Comparison of ENCODE assay signal across 38 cellular contexts in genomic region chr10:125419831-125420230, GRCh38.
"Had no signal": no experiment of that assay in that cellular context is flagged by ENCODE, and none has a peak within 500 bp of the region (broad histone marks: within the 10 kb centered on the region; RNA-seq: fewer than 3 reads in every experiment).

No MANE protein-coding gene starts in this region.

- H3K4me3 ChIP-seq: adrenal gland, ascending aorta, body of pancreas, breast epithelium, cardiac muscle cell had no signal

- H3K27me3 Mint-ChIP-seq: activated naive CD4-positive, alpha-beta T cell treated with anti-CD3 and anti-CD28 coated beads, Interleukin-2, amount 10 ng/mL, durations not matched to agents 7 days and 5 days; activated naive CD4-positive, alpha-beta T cell treated with anti-CD3 and anti-CD28 coated beads, Interleukin-2, amount 50 U/mL, for 24 hours; activated naive CD8-positive, alpha-beta T cell; activated naive CD8-positive, alpha-beta T cell treated with anti-CD3 and anti-CD28 coated beads for 36 hours; activated naive CD8-positive, alpha-beta T cell treated with anti-CD3 and anti-CD28 coated beads, Interleukin-2, amount 10 ng/mL, durations not matched to agents 7 days and 5 days; activated naive CD8-positive, alpha-beta T cell treated with anti-CD3 and anti-CD28 coated beads, Interleukin-2, amount 50 U/mL, for 24 hours; activated T-cell treated with anti-CD3 and anti-CD28 coated beads, Interleukin-2, amount 50 U/mL, for 24 hours had no signal

- H3K36me3 ChIP-seq: adrenal gland, ascending aorta, brain microvascular endothelial cell, breast epithelium, cardiac muscle cell had no signal

- H3K36me3 Mint-ChIP-seq: activated naive CD4-positive, alpha-beta T cell treated with anti-CD3 and anti-CD28 coated beads, Interleukin-2, amount 10 ng/mL, durations not matched to agents 7 days and 5 days; activated naive CD4-positive, alpha-beta T cell treated with anti-CD3 and anti-CD28 coated beads, Interleukin-2, amount 50 U/mL, for 24 hours; activated naive CD4-positive, alpha-beta T cell treated with anti-CD3 and anti-CD28 coated beads, Interleukin-2, amount 50 U/mL, for 72 hours; activated naive CD8-positive, alpha-beta T cell; activated naive CD8-positive, alpha-beta T cell treated with anti-CD3 and anti-CD28 coated beads for 36 hours; activated naive CD8-positive, alpha-beta T cell treated with anti-CD3 and anti-CD28 coated beads, Interleukin-2, amount 10 ng/mL, durations not matched to agents 7 days and 5 days; brain had no signal

- H3K4me1 Mint-ChIP-seq: activated naive CD4-positive, alpha-beta T cell treated with anti-CD3 and anti-CD28 coated beads, Interleukin-2, amount 10 ng/mL, durations not matched to agents 7 days and 5 days; activated naive CD4-positive, alpha-beta T cell treated with anti-CD3 and anti-CD28 coated beads, Interleukin-2, amount 50 U/mL, for 24 hours; activated naive CD8-positive, alpha-beta T cell treated with anti-CD3 and anti-CD28 coated beads for 36 hours; activated naive CD8-positive, alpha-beta T cell treated with anti-CD3 and anti-CD28 coated beads, Interleukin-2, amount 10 ng/mL, durations not matched to agents 7 days and 5 days; activated naive CD8-positive, alpha-beta T cell treated with anti-CD3 and anti-CD28 coated beads, Interleukin-2, amount 50 U/mL, for 24 hours; activated T-helper 17 cell treated with anti-CD3 and anti-CD28 coated beads, Interleukin-2, amount 50 U/mL, for 72 hours; central memory CD8-positive, alpha-beta T cell had no signal

- DNase-seq: activated effector memory CD4-positive, alpha-beta T cell treated with anti-CD3 and anti-CD28 coated beads, Interleukin-2, amount 50 U/mL, for 16 hours; activated effector memory CD4-positive, alpha-beta T cell treated with Interleukin-2 at 50 U/mL for 16 hours; activated gamma-delta T cell; activated gamma-delta T cell treated with Interleukin-2 at 50 U/mL for 16 hours; activated naive CD4-positive, alpha-beta T cell; activated naive CD4-positive, alpha-beta T cell treated with anti-CD3 and anti-CD28 coated beads for 36 hours; activated naive CD4-positive, alpha-beta T cell treated with anti-CD3 and anti-CD28 coated beads, Interleukin-2, amount 10 ng/mL, durations not matched to agents 7 days and 5 days; activated naive CD4-positive, alpha-beta T cell treated with anti-CD3 and anti-CD28 coated beads, Interleukin-2, amount 50 U/mL, for 16 hours; activated naive CD4-positive, alpha-beta T cell treated with Interleukin-2 at 50 U/mL for 16 hours; activated naive CD8-positive, alpha-beta T cell treated with anti-CD3 and anti-CD28 coated beads for 36 hours; activated naive CD8-positive, alpha-beta T cell treated with anti-CD3 and anti-CD28 coated beads, Interleukin-2, amount 10 ng/mL, durations not matched to agents 7 days and 5 days; activated naive CD8-positive, alpha-beta T cell treated with anti-CD3 and anti-CD28 coated beads, Interleukin-2, amount 50 U/mL, for 24 hours; activated T-cell treated with anti-CD3 and anti-CD28 coated beads, Interleukin-2, amount 50 U/mL, for 1 hour; activated T-cell treated with anti-CD3 and anti-CD28 coated beads, Interleukin-2, amount 50 U/mL, for 24 hours; activated T-cell treated with anti-CD3 and anti-CD28 coated beads, Interleukin-2, amount 50 U/mL, for 4 hours; activated T-cell treated with anti-CD3 and anti-CD28 coated beads, Interleukin-2, amount 50 U/mL, for 48 hours; activated T-cell treated with anti-CD3 and anti-CD28 coated beads, Interleukin-2, amount 50 U/mL, for 72 hours; adrenal gland; amniotic stem cell; amygdala; anterior cingulate cortex; aorta; body of pancreas; brain microvascular endothelial cell; caudate nucleus; central memory CD4-positive, alpha-beta T cell; cerebellar nuclear complex had no signal

- H3K27ac Mint-ChIP-seq: activated naive CD4-positive, alpha-beta T cell treated with anti-CD3 and anti-CD28 coated beads for 36 hours; activated naive CD4-positive, alpha-beta T cell treated with anti-CD3 and anti-CD28 coated beads, Interleukin-2, amount 10 ng/mL, durations not matched to agents 7 days and 5 days; activated naive CD4-positive, alpha-beta T cell treated with anti-CD3 and anti-CD28 coated beads, Interleukin-2, amount 50 U/mL, for 24 hours; activated naive CD4-positive, alpha-beta T cell treated with anti-CD3 and anti-CD28 coated beads, Interleukin-2, amount 50 U/mL, for 72 hours; activated naive CD8-positive, alpha-beta T cell; activated naive CD8-positive, alpha-beta T cell treated with anti-CD3 and anti-CD28 coated beads for 36 hours; activated naive CD8-positive, alpha-beta T cell treated with anti-CD3 and anti-CD28 coated beads, Interleukin-2, amount 10 ng/mL, durations not matched to agents 7 days and 5 days; activated naive CD8-positive, alpha-beta T cell treated with anti-CD3 and anti-CD28 coated beads, Interleukin-2, amount 50 U/mL, for 24 hours; activated T-cell treated with anti-CD3 and anti-CD28 coated beads, Interleukin-2, amount 50 U/mL, for 24 hours; activated T-cell treated with anti-CD3 and anti-CD28 coated beads, Interleukin-2, amount 50 U/mL, for 72 hours; activated T-helper 1 cell treated with anti-CD3 and anti-CD28 coated beads, Interleukin-12 subunit alpha, Interleukin-12 subunit beta, Interleukin-2, Interleukin-4 antibody, amounts not matched to agents 30 ng/mL and 10 ng/mL and 1 ng/mL, durations not matched to agents 14 hours and 24 hours and 36 hours; activated T-helper 17 cell treated with anti-CD3 and anti-CD28 coated beads, Interleukin-2, amount 50 U/mL, for 72 hours; activated T-helper 2 cell treated with anti-CD3 and anti-CD28 coated beads, Interferon-gamma antibody, Interleukin-2, Interleukin-4, amounts not matched to agents 10 μg/mL and 5 μg/mL and 100 μg/mL, durations not matched to agents 14 hours and 24 hours and 36 hours; brain had no signal

- H3K27me3 ChIP-seq: adrenal gland, ascending aorta, body of pancreas, brain microvascular endothelial cell, breast epithelium, cardiac muscle cell had no signal

- ATAC-seq: activated naive CD4-positive, alpha-beta T cell treated with anti-CD3 and anti-CD28 coated beads, Interleukin-2, amount 50 U/mL, for 72 hours; activated naive CD8-positive, alpha-beta T cell treated with anti-CD3 and anti-CD28 coated beads, Interleukin-2, amount 50 U/mL, for 24 hours; activated T-cell treated with anti-CD3 and anti-CD28 coated beads, Interleukin-2, amount 50 U/mL, for 4 hours; activated T-cell treated with anti-CD3 and anti-CD28 coated beads, Interleukin-2, amount 50 U/mL, for 72 hours; activated T-helper 17 cell treated with anti-CD3 and anti-CD28 coated beads, Interleukin-2, amount 50 U/mL, for 72 hours; body of pancreas had no signal

- H3K4me1 ChIP-seq: adrenal gland, ascending aorta, breast epithelium had no signal

- H3K27ac ChIP-seq: adrenal gland, ascending aorta, body of pancreas, brain microvascular endothelial cell, breast epithelium, cardiac muscle cell had no signal

- H3K9me3 ChIP-seq: adrenal gland, ascending aorta, body of pancreas, breast epithelium had no signal

- H3K9me3 Mint-ChIP-seq: activated naive CD4-positive, alpha-beta T cell treated with anti-CD3 and anti-CD28 coated beads for 36 hours; activated naive CD4-positive, alpha-beta T cell treated with anti-CD3 and anti-CD28 coated beads, Interleukin-2, amount 50 U/mL, for 24 hours; activated naive CD8-positive, alpha-beta T cell treated with anti-CD3 and anti-CD28 coated beads, Interleukin-2, amount 10 ng/mL, durations not matched to agents 7 days and 5 days; activated T-cell treated with anti-CD3 and anti-CD28 coated beads, Interleukin-2, amount 50 U/mL, for 24 hours had no signal

- H3K4me3 Mint-ChIP-seq: activated naive CD4-positive, alpha-beta T cell treated with anti-CD3 and anti-CD28 coated beads for 36 hours; activated naive CD4-positive, alpha-beta T cell treated with anti-CD3 and anti-CD28 coated beads, Interleukin-2, amount 10 ng/mL, durations not matched to agents 7 days and 5 days; activated naive CD4-positive, alpha-beta T cell treated with anti-CD3 and anti-CD28 coated beads, Interleukin-2, amount 50 U/mL, for 24 hours; activated naive CD8-positive, alpha-beta T cell; activated naive CD8-positive, alpha-beta T cell treated with anti-CD3 and anti-CD28 coated beads for 36 hours; activated naive CD8-positive, alpha-beta T cell treated with anti-CD3 and anti-CD28 coated beads, Interleukin-2, amount 10 ng/mL, durations not matched to agents 7 days and 5 days; activated naive CD8-positive, alpha-beta T cell treated with anti-CD3 and anti-CD28 coated beads, Interleukin-2, amount 50 U/mL, for 24 hours; activated T-cell treated with anti-CD3 and anti-CD28 coated beads, Interleukin-2, amount 50 U/mL, for 24 hours; activated T-cell treated with anti-CD3 and anti-CD28 coated beads, Interleukin-2, amount 50 U/mL, for 4 hours; activated T-cell treated with anti-CD3 and anti-CD28 coated beads, Interleukin-2, amount 50 U/mL, for 72 hours; activated T-helper 1 cell treated with anti-CD3 and anti-CD28 coated beads, Interleukin-12 subunit alpha, Interleukin-12 subunit beta, Interleukin-2, Interleukin-4 antibody, amounts not matched to agents 30 ng/mL and 10 ng/mL and 1 ng/mL, durations not matched to agents 14 hours and 24 hours and 36 hours; activated T-helper 17 cell treated with anti-CD3 and anti-CD28 coated beads, Interleukin-2, amount 50 U/mL, for 72 hours; brain; central memory CD8-positive, alpha-beta T cell had no signal
